8 cellular contexts compared by ENCODE assay signal in the genomic region with DNA sequence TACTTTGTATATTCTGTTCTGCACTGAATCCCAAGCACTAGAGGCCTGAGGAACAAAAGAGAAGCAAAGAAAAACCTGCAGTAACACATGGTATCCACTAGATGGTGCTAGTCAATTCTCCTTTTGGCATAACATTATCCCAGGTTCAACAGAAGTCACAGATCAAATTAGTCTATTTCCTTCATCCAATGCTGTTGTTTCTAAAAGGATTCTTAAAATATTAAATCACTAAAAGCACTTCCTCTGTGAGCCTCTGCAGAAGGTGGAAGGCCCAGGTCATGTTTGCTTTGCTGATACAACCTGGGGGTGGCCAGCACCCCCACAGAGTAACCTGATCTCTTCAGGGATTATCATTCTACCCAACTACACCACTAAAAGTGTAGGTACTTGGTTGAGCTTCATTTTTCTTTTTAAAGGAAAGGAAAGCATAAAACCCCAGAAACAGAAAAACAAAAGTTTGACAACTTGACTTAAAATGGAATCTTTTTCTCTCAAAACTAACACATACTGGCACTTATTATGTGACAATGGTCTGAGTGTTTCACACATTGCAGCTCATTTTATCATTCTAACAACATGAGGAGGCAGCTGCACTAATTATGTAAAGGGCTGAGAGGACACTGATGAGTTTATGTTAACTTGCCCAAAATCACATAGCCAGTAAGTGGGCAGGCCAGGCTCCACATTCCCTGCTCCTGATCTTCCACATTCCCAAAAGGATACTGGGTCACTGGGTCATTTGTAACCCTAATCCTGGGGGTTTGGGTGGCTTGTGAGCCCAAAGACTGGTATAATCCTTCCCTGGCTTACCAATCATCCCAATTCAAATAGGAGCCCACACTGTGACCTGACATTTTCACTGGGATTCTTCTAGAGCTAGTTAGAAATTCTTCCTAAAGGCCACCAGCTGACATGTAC.
DNase-seq lines count a peak whose midpoint lies in the region; ATAC-seq and TF ChIP-seq lines count a peak whose summit lies in the region.

No MANE protein-coding gene starts in this region.

- ATAC-seq in HG02623 (IDR thresholded peaks at IDR 0.05; ENCODE audit: unreplicated experiment) (peak; percentile 33), GM21367 (IDR thresholded peaks at IDR 0.05; ENCODE audit: unreplicated experiment) (no peak)

- no peak overlapping the region for H3K27ac ChIP-seq in brain microvascular endothelial cell
- peak overlapping the region in 3 of 8 donors; percentile 10 to 27 (median 25) for H3K27ac ChIP-seq in spleen

- TF ChIP-seq POLR2A in spleen (IDR thresholded peaks at IDR 0.05): no peak

- H3K27me3 ChIP-seq in brain microvascular endothelial cell (replicated peaks) (no peaks in the 10 kb centered on the region), spleen (replicated peaks in 1 of 7) (no peaks in the 10 kb centered on the region)

- peaks cover 5 to 43% (median 9%) of the 10 kb centered on the region in 6 donors for H3K4me1 ChIP-seq in spleen

- H3K36me3 ChIP-seq in brain microvascular endothelial cell (replicated peaks) (peaks cover 20% of the 10 kb centered on the region), spleen (peaks cover 0 to 99% (median 57%) of the 10 kb centered on the region in 6 donors)

- no peaks in the 10 kb centered on the region for H3K9me3 ChIP-seq in spleen

- in situ Hi-C loops in brain microvascular endothelial cell (cut with HindIII; ENCODE audit: low pct_ligation_motif_present, low sequenced_read_pairs): no loop called here

- intact Hi-C loops in spleen (cut with DNase I; ENCODE audit: low total_unique reads): no loop called here

- peak; percentile 75 for TF ChIP-seq CTCF in brain microvascular endothelial cell (IDR thresholded peaks at IDR 0.05; ENCODE audit: low read depth, low read length, missing control alignments)
- TF ChIP-seq CTCF in spleen (IDR thresholded peaks at IDR 0.05 in 8 of 11, conservative IDR thresholded peaks at IDR 0.05 in 3 of 11): peak; percentile 58 to 89 (median 77)

- DNase-seq in NCI-H2081 (lab: John Stamatoyannopoulos, UW) (peak; percentile 39 to 49), NCI-H2081 treated with DMSO at 0.1 percent for 48 hours (lab: John Stamatoyannopoulos, UW) (no peak), NCI-H446 treated with DMSO at 0.1 percent for 48 hours (lab: John Stamatoyannopoulos, UW) (peak; percentile 4), brain microvascular endothelial cell (peak; percentile 39), iPS-NIHi11 (ENCODE audit: low spot score) (peak; percentile 62), spleen (no peak)

- H3K4me3 ChIP-seq in brain microvascular endothelial cell (ENCODE audit: low read depth, low read length): no peak overlapping the region
- H3K4me3 ChIP-seq in spleen: no peak overlapping the region

Comparison
In these comparisons a context has a peak if more than half of its experiments do, and no peak if none do; other contexts are left out.
1. DNase-seq: peak in NCI-H2081 (2 of 2), NCI-H446 treated with DMSO at 0.1 percent for 48 hours (single experiment), brain microvascular endothelial cell (single experiment) and iPS-NIHi11 (single experiment); none in NCI-H2081 treated with DMSO at 0.1 percent for 48 hours (single experiment) and spleen (single experiment).